11 cellular contexts compared by ENCODE assay signal in the genomic region with DNA sequence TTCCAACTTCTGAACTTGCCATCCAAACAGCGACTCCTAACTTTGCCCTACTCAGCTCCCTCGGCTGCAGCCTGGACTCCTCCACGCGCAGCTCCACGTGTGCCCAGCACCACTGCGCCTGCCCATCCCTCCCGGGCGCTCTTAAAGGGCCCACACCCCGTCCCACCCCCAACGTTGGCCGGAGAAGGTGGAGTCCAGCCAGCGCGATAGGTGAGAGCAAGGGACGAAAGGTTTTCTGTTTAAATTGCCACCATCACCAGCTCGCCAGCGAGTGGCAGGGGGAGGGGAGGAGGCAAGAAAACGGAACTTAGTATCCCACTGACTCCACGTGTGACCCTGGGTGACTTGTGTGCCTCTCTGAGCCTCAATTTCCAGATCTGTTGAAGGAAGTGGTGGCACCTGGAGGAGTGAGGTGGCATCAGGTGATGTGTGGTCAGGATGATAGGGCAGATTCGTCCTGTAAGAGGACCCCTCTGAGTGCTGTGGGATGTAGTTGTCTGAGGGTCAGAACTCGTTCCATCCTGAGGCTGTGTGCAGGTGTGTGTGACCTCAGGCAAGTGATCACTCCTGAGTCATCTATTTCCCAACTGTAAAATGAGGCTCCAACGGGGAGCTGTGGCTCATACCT. TPM values are rescaled to one million over a fixed set of nuclear protein-coding genes. Genes with fewer than 3 reads are reported as not detected.
A peak's percentile ranks its signal among the peaks of the same experiment; 100 is the strongest.
DNase-seq lines count a peak whose midpoint lies in the region; ATAC-seq, FAIRE-seq and TF ChIP-seq lines count a peak whose summit lies in the region.
"Had no signal": no experiment of that assay in that cellular context is flagged by ENCODE, and none has a peak within 500 bp of the region (broad histone marks: within the 10 kb centered on the region; RNA-seq: fewer than 3 reads in every experiment).

No MANE protein-coding gene starts in this region.

- intact Hi-C loops in body of pancreas (cut with DNase I) = loop anchor here (10.0 kb wide), 1 partner anchor 339 kb away; no protein-coding TSS in a partner anchor

- CTCF ChIA-PET in A549 (lab: Yijun Ruan, JAX) = interaction anchor here (0.6 to 9.3 kb wide), 14 partner anchors 8 to 346 kb away, joined by 3 to 167 read pairs (median 12); partner anchors contain the start of genes MMAB and MVK

- ATAC-seq in A549 (peak in 1 of 2 experiments; percentile 35; a peak in 2 of 6 replicates), body of pancreas (peak; percentile 39)

- TF ChIP-seq POLR2A in A549 (IDR thresholded peaks at IDR 0.05; ENCODE audit: low read length) (no peak), body of pancreas (IDR thresholded peaks at IDR 0.05) (no peak)

- FAIRE-seq in A549 (lab: Jason Lieb, UNC) (no peak), HTR-8/SVneo (lab: Jason Lieb, UNC) (no peak)

- POLR2A ChIA-PET in A549 (lab: Yijun Ruan, JAX) = no interaction called here

- no peak for TF ChIP-seq CTCF in A549 (IDR thresholded peaks at IDR 0.05)
- TF ChIP-seq CTCF in body of pancreas (IDR thresholded peaks at IDR 0.05) = no peak

- WGBS in A549 (ENCODE audit: missing lambda C conversion rate) = 29% methylated on average over 21 of the region's 21 CpGs
- WGBS in body of pancreas, 2 donors = 8% methylated on average over 8 to 21 of the region's 21 CpGs

- H3K36me3 ChIP-seq in body of pancreas (replicated peaks in 1 of 2; ENCODE audit: insufficient read depth in 1 of 2, low read depth in 2 of 2) = no peaks in the 10 kb centered on the region
- H3K36me3 ChIP-seq: HAP-1 had no signal

- TF ChIP-seq RAD21 in A549 (conservative IDR thresholded peaks at IDR 0.05 in 1 of 2, IDR thresholded peaks at IDR 0.05 in 1 of 2) = no peak

- 0 out of 6 replicates have a peak overlapping the region, but pooled peaks of 1 of the 2 experiments have one; percentile 5 for H3K27ac ChIP-seq in A549
- no peak overlapping the region for H3K27ac ChIP-seq in body of pancreas

- H3K9me3 ChIP-seq in A549 (peaks cover under 1% of the 10 kb centered on the region; the same call in 1 of the 3 replicates), body of pancreas (no peaks in the 10 kb centered on the region)
- H3K9me3 ChIP-seq: HAP-1 had no signal

- H3K4me2 ChIP-seq in A549 = peak overlapping the region; percentile 57

- H3K4me1 ChIP-seq in A549 (no peaks in the 10 kb centered on the region), body of pancreas (peaks cover 15% of the 10 kb centered on the region)
- H3K4me1 ChIP-seq: HAP-1 had no signal

- H3K4me3 ChIP-seq in A549 (no peak overlapping the region), body of pancreas (no peak overlapping the region)
- H3K4me3 ChIP-seq in Jurkat, Clone E6-1 (ENCODE audit: low read length) = no peak overlapping the region
- H3K4me3 ChIP-seq: HAP-1 had no signal

- no peak for TF ChIP-seq EP300 in A549 (IDR thresholded peaks at IDR 0.05)

- H3K27me3 ChIP-seq in body of pancreas = no peaks in the 10 kb centered on the region

- DNase-seq in A549 (ENCODE audit: low read depth in 1 of 2, low spot score in 1 of 2) (no peak), body of pancreas (peak in 3 of 4 donors; percentile 39 to 60 (median 41)), medulla oblongata (ENCODE audit: extremely low spot score) (peak; percentile 61), activated gamma-delta T cell treated with Interleukin-2 at 50 U/mL for 16 hours (no peak), HTR-8/SVneo (ENCODE audit: insufficient read length, low spot score) (no peak), NCI-H226 (no peak)
- peak; percentile 49 for DNase-seq in Jurkat, Clone E6-1 (ENCODE audit: low read depth, low spot score)
- no peak for DNase-seq in NK-92 treated with Interleukin-12 subunit alpha and Interleukin-12 subunit beta, amount 100 ng/mL, for 24 hours (lab: John Stamatoyannopoulos, UW)
- DNase-seq: COR-L47, NCI-H345 had no signal

TF ChIP-seq in A549, 52 proteins besides CTCF, POLR2A, EP300 and RAD21:
- TF ChIP-seq MAX (IDR thresholded peaks at IDR 0.05) (peak; percentile 66), MAFK (IDR thresholded peaks at IDR 0.05; ENCODE audit: partially characterized antibody) (no peak)

RNA-seq across cellular contexts. Expression of gene TRPV4, which starts 59.7 kb away (rescaled TPM):
- polyA plus RNA-seq in A549 (2011; rRNA removed) = 0.37 and 0.52 TPM in 2 replicates
- 0.15 and 0.26 TPM in 2 replicates for polyA plus RNA-seq in A549 (2012; cell fraction: cytosol; rRNA removed)
- 0.43 and 0.53 TPM in 2 replicates for polyA plus RNA-seq in A549 (2012; cell fraction: nucleus; rRNA removed)
- polyA plus RNA-seq in A549 (2017; fragmentation: RNase III; extraction: RNeasy Plus Mini Kit Qiagen cat#74134 plus additional on column Dnase treatment) = 0.05 to 0.15 TPM (median 0.09 TPM) in 3 replicates
- 0.88 and 1.2 TPM in 2 replicates for polyA minus RNA-seq in A549 (2011; rRNA and poly(A)+ RNA removed)
- polyA plus RNA-seq in Jurkat, Clone E6-1 (2012; ENCODE audit: insufficient read depth, insufficient read length) = not detected
- total RNA-seq in body of pancreas = 1 to 10 TPM; 5.2 to 6.3 TPM

RNA-seq across cellular contexts. Expression of gene FAM222A, which starts 59.9 kb away (rescaled TPM):
- polyA plus RNA-seq in A549 (2011; rRNA removed) (0.97 and 0.98 TPM in 2 replicates), A549 (2017; fragmentation: RNase III; extraction: RNeasy Plus Mini Kit Qiagen cat#74134 plus additional on column Dnase treatment) (3.0 to 3.3 TPM (median 3.2 TPM) in 3 replicates)
- polyA plus RNA-seq in A549 (2012; cell fraction: cytosol; rRNA removed) = 3.2 and 6.2 TPM in 2 replicates
- polyA plus RNA-seq in A549 (2012; cell fraction: nucleus; rRNA removed) = 2.5 and 4.6 TPM in 2 replicates
- polyA minus RNA-seq in A549 (2011; rRNA and poly(A)+ RNA removed) = 1.2 and 1.5 TPM in 2 replicates
- polyA plus RNA-seq in Jurkat, Clone E6-1 (2012; ENCODE audit: insufficient read depth, insufficient read length) = 3.4 TPM
- total RNA-seq in body of pancreas = 10 to 100 TPM in 1 of 2 donors, 1 to 10 TPM in 1; 8.0 to 16.2 TPM

Comparison
In these comparisons a context has a peak if more than half of its experiments do, and no peak if none do; other contexts are left out.
1. DNase-seq: peak in Jurkat, Clone E6-1 (single experiment), body of pancreas (3 of 4) and medulla oblongata (single experiment); none in A549 (0 of 2), activated gamma-delta T cell treated with Interleukin-2 at 50 U/mL for 16 hours (single experiment), HTR-8/SVneo (single experiment), NCI-H226 (single experiment) and NK-92 treated with Interleukin-12 subunit alpha and Interleukin-12 subunit beta, amount 100 ng/mL, for 24 hours (single experiment).